1 cellular context compared by ENCODE assay signal in the genomic region with DNA sequence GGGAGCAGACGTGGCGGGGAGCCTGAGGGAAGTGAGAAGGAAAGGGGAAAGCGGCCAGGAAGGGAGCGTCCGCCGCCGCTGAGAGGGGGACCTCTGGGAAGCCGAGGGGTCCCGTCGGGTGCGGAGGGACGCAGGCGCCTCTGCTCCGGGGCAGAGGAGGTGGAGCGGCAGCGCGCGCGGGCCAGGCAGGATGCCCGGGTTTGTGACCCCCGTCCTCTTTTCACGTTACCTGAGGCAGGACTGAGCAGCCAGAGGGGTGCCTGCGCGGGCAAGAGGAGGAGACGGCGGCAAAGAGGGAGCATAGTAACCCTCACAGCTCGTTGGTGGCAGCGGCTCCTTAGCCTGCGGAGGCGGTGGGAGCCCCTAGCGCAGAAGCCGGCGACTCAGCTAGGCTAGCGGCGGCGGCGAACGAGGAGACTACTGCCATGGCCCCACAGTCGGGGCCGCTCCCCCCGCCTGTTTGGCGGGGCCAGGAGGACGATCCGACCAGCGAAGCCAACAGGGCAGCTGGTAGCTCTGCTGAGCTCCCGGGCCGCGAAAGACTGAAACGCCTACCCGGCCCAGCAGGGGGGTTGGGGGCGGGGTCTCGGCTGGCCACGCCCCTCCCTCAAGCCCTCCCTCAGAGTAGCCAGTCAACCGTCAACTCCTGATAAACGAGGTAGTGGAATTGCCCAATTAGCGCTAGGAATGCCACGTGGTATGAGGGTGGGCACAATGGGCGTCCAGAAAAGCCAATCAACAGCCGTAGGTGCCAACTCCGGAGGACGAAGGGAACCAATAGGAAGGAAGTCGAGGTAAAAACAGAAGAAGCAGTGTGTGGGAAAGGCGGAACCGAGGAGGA.
A peak's percentile ranks its signal among the peaks of the same experiment; 100 is the strongest.
TF ChIP-seq lines count a peak whose summit lies in the region.

A gene with protein sequence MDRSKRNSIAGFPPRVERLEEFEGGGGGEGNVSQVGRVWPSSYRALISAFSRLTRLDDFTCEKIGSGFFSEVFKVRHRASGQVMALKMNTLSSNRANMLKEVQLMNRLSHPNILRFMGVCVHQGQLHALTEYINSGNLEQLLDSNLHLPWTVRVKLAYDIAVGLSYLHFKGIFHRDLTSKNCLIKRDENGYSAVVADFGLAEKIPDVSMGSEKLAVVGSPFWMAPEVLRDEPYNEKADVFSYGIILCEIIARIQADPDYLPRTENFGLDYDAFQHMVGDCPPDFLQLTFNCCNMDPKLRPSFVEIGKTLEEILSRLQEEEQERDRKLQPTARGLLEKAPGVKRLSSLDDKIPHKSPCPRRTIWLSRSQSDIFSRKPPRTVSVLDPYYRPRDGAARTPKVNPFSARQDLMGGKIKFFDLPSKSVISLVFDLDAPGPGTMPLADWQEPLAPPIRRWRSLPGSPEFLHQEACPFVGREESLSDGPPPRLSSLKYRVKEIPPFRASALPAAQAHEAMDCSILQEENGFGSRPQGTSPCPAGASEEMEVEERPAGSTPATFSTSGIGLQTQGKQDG (minus strand): TSS at position 541 of the 841 bp plus-strand sequence. CDS start 33,378 bp downstream, outside the sequence.

TF ChIP-seq in K562, 482 proteins besides CTCF, POLR2A, EP300 and RAD21 (continued from another document and continues in another):
- TF ChIP-seq, protein P1, sequence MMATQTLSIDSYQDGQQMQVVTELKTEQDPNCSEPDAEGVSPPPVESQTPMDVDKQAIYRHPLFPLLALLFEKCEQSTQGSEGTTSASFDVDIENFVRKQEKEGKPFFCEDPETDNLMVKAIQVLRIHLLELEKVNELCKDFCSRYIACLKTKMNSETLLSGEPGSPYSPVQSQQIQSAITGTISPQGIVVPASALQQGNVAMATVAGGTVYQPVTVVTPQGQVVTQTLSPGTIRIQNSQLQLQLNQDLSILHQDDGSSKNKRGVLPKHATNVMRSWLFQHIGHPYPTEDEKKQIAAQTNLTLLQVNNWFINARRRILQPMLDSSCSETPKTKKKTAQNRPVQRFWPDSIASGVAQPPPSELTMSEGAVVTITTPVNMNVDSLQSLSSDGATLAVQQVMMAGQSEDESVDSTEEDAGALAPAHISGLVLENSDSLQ (IDR thresholded peaks at IDR 0.05) = peak; percentile 95
- TF ChIP-seq, protein P2, sequence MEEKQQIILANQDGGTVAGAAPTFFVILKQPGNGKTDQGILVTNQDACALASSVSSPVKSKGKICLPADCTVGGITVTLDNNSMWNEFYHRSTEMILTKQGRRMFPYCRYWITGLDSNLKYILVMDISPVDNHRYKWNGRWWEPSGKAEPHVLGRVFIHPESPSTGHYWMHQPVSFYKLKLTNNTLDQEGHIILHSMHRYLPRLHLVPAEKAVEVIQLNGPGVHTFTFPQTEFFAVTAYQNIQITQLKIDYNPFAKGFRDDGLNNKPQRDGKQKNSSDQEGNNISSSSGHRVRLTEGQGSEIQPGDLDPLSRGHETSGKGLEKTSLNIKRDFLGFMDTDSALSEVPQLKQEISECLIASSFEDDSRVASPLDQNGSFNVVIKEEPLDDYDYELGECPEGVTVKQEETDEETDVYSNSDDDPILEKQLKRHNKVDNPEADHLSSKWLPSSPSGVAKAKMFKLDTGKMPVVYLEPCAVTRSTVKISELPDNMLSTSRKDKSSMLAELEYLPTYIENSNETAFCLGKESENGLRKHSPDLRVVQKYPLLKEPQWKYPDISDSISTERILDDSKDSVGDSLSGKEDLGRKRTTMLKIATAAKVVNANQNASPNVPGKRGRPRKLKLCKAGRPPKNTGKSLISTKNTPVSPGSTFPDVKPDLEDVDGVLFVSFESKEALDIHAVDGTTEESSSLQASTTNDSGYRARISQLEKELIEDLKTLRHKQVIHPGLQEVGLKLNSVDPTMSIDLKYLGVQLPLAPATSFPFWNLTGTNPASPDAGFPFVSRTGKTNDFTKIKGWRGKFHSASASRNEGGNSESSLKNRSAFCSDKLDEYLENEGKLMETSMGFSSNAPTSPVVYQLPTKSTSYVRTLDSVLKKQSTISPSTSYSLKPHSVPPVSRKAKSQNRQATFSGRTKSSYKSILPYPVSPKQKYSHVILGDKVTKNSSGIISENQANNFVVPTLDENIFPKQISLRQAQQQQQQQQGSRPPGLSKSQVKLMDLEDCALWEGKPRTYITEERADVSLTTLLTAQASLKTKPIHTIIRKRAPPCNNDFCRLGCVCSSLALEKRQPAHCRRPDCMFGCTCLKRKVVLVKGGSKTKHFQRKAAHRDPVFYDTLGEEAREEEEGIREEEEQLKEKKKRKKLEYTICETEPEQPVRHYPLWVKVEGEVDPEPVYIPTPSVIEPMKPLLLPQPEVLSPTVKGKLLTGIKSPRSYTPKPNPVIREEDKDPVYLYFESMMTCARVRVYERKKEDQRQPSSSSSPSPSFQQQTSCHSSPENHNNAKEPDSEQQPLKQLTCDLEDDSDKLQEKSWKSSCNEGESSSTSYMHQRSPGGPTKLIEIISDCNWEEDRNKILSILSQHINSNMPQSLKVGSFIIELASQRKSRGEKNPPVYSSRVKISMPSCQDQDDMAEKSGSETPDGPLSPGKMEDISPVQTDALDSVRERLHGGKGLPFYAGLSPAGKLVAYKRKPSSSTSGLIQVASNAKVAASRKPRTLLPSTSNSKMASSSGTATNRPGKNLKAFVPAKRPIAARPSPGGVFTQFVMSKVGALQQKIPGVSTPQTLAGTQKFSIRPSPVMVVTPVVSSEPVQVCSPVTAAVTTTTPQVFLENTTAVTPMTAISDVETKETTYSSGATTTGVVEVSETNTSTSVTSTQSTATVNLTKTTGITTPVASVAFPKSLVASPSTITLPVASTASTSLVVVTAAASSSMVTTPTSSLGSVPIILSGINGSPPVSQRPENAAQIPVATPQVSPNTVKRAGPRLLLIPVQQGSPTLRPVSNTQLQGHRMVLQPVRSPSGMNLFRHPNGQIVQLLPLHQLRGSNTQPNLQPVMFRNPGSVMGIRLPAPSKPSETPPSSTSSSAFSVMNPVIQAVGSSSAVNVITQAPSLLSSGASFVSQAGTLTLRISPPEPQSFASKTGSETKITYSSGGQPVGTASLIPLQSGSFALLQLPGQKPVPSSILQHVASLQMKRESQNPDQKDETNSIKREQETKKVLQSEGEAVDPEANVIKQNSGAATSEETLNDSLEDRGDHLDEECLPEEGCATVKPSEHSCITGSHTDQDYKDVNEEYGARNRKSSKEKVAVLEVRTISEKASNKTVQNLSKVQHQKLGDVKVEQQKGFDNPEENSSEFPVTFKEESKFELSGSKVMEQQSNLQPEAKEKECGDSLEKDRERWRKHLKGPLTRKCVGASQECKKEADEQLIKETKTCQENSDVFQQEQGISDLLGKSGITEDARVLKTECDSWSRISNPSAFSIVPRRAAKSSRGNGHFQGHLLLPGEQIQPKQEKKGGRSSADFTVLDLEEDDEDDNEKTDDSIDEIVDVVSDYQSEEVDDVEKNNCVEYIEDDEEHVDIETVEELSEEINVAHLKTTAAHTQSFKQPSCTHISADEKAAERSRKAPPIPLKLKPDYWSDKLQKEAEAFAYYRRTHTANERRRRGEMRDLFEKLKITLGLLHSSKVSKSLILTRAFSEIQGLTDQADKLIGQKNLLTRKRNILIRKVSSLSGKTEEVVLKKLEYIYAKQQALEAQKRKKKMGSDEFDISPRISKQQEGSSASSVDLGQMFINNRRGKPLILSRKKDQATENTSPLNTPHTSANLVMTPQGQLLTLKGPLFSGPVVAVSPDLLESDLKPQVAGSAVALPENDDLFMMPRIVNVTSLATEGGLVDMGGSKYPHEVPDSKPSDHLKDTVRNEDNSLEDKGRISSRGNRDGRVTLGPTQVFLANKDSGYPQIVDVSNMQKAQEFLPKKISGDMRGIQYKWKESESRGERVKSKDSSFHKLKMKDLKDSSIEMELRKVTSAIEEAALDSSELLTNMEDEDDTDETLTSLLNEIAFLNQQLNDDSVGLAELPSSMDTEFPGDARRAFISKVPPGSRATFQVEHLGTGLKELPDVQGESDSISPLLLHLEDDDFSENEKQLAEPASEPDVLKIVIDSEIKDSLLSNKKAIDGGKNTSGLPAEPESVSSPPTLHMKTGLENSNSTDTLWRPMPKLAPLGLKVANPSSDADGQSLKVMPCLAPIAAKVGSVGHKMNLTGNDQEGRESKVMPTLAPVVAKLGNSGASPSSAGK (IDR thresholded peaks at IDR 0.05) = peak; percentile 97
- TF ChIP-seq, protein P3, sequence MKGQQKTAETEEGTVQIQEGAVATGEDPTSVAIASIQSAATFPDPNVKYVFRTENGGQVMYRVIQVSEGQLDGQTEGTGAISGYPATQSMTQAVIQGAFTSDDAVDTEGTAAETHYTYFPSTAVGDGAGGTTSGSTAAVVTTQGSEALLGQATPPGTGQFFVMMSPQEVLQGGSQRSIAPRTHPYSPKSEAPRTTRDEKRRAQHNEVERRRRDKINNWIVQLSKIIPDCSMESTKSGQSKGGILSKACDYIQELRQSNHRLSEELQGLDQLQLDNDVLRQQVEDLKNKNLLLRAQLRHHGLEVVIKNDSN (CRISPR knock-in tag; IDR thresholded peaks at IDR 0.05) = peak; percentile 75
- no peak for TF ChIP-seq ZKSCAN3 (CRISPR knock-in tag; IDR thresholded peaks at IDR 0.05)
- TF ChIP-seq NRF1 (conservative IDR thresholded peaks at IDR 0.05 in 1 of 2, IDR thresholded peaks at IDR 0.05 in 1 of 2) = peak; percentile 48 to 61
- TF ChIP-seq SIN3A (IDR thresholded peaks at IDR 0.05; ENCODE audit: borderline replicate concordance in 2 of 2, control insufficient read depth in 1 of 2, low read depth in 2 of 2, low read length in 2 of 2) = peak in 1 of 2 experiments; percentile 26; a peak in 1 of 4 replicates
- TF ChIP-seq RNF2 (IDR thresholded peaks at IDR 0.05) = peak; percentile 58; the same call in 1 of the 2 replicates
- TF ChIP-seq SUPT5H (IDR thresholded peaks at IDR 0.05) = peak; percentile 62
- no peak for TF ChIP-seq ZNF41 (CRISPR knock-in tag; conservative IDR thresholded peaks at IDR 0.05)
- TF ChIP-seq, protein P4, sequence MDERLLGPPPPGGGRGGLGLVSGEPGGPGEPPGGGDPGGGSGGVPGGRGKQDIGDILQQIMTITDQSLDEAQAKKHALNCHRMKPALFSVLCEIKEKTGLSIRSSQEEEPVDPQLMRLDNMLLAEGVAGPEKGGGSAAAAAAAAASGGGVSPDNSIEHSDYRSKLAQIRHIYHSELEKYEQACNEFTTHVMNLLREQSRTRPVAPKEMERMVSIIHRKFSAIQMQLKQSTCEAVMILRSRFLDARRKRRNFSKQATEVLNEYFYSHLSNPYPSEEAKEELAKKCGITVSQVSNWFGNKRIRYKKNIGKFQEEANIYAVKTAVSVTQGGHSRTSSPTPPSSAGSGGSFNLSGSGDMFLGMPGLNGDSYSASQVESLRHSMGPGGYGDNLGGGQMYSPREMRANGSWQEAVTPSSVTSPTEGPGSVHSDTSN (CRISPR knock-in tag; IDR thresholded peaks at IDR 0.05; ENCODE audit: low read depth) = no peak
- TF ChIP-seq, protein P4 (tag; conservative IDR thresholded peaks at IDR 0.05; ENCODE audit: low read depth) = peak; percentile 89
- TF ChIP-seq RBFOX2 (IDR thresholded peaks at IDR 0.05; ENCODE audit: low read depth, low read length) = peak; percentile 77
- TF ChIP-seq FOXP1 (CRISPR knock-in tag; IDR thresholded peaks at IDR 0.05) = no peak
- TF ChIP-seq TAF7 (tag; IDR thresholded peaks at IDR 0.05) = no peak
- no peak for TF ChIP-seq SMAD3 (CRISPR knock-in tag; conservative IDR thresholded peaks at IDR 0.05)
- TF ChIP-seq MYC (IDR thresholded peaks at IDR 0.05; ENCODE audit: low read depth, low read length) = peak; percentile 69
- TF ChIP-seq MYC (CRISPR knock-in tag; IDR thresholded peaks at IDR 0.05; ENCODE audit: borderline replicate concordance, low read depth) = no peak
- no peak for TF ChIP-seq NCOA6 (IDR thresholded peaks at IDR 0.05)
- TF ChIP-seq, protein P5, sequence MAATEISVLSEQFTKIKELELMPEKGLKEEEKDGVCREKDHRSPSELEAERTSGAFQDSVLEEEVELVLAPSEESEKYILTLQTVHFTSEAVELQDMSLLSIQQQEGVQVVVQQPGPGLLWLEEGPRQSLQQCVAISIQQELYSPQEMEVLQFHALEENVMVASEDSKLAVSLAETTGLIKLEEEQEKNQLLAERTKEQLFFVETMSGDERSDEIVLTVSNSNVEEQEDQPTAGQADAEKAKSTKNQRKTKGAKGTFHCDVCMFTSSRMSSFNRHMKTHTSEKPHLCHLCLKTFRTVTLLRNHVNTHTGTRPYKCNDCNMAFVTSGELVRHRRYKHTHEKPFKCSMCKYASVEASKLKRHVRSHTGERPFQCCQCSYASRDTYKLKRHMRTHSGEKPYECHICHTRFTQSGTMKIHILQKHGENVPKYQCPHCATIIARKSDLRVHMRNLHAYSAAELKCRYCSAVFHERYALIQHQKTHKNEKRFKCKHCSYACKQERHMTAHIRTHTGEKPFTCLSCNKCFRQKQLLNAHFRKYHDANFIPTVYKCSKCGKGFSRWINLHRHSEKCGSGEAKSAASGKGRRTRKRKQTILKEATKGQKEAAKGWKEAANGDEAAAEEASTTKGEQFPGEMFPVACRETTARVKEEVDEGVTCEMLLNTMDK (IDR thresholded peaks at IDR 0.05; ENCODE audit: borderline replicate concordance, insufficient read depth, low read depth, low read length, poor library complexity, severe bottlenecking) = peak; percentile 48
- TF ChIP-seq, protein P6, sequence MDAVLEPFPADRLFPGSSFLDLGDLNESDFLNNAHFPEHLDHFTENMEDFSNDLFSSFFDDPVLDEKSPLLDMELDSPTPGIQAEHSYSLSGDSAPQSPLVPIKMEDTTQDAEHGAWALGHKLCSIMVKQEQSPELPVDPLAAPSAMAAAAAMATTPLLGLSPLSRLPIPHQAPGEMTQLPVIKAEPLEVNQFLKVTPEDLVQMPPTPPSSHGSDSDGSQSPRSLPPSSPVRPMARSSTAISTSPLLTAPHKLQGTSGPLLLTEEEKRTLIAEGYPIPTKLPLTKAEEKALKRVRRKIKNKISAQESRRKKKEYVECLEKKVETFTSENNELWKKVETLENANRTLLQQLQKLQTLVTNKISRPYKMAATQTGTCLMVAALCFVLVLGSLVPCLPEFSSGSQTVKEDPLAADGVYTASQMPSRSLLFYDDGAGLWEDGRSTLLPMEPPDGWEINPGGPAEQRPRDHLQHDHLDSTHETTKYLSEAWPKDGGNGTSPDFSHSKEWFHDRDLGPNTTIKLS (IDR thresholded peaks at IDR 0.05; ENCODE audit: borderline replicate concordance, low read depth) = peak; percentile 62; the same call in 1 of the 2 replicates
- no peak for TF ChIP-seq HDAC6 (IDR thresholded peaks at IDR 0.05; ENCODE audit: low read depth, low read length)
- TF ChIP-seq SP1 (CRISPR knock-in tag; IDR thresholded peaks at IDR 0.05) = peak; percentile 93
- peak; percentile 89 for TF ChIP-seq CEBPB (tag; IDR thresholded peaks at IDR 0.05)
- no peak; the same call in 1 of the 2 replicates for TF ChIP-seq CBFB (CRISPR knock-in tag; IDR thresholded peaks at IDR 0.05)
- TF ChIP-seq, protein P7, sequence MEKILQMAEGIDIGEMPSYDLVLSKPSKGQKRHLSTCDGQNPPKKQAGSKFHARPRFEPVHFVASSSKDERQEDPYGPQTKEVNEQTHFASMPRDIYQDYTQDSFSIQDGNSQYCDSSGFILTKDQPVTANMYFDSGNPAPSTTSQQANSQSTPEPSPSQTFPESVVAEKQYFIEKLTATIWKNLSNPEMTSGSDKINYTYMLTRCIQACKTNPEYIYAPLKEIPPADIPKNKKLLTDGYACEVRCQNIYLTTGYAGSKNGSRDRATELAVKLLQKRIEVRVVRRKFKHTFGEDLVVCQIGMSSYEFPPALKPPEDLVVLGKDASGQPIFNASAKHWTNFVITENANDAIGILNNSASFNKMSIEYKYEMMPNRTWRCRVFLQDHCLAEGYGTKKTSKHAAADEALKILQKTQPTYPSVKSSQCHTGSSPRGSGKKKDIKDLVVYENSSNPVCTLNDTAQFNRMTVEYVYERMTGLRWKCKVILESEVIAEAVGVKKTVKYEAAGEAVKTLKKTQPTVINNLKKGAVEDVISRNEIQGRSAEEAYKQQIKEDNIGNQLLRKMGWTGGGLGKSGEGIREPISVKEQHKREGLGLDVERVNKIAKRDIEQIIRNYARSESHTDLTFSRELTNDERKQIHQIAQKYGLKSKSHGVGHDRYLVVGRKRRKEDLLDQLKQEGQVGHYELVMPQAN (IDR thresholded peaks at IDR 0.05; ENCODE audit: borderline replicate concordance) = peak; percentile 57
